9 cellular contexts compared by ENCODE assay signal in the genomic region with DNA sequence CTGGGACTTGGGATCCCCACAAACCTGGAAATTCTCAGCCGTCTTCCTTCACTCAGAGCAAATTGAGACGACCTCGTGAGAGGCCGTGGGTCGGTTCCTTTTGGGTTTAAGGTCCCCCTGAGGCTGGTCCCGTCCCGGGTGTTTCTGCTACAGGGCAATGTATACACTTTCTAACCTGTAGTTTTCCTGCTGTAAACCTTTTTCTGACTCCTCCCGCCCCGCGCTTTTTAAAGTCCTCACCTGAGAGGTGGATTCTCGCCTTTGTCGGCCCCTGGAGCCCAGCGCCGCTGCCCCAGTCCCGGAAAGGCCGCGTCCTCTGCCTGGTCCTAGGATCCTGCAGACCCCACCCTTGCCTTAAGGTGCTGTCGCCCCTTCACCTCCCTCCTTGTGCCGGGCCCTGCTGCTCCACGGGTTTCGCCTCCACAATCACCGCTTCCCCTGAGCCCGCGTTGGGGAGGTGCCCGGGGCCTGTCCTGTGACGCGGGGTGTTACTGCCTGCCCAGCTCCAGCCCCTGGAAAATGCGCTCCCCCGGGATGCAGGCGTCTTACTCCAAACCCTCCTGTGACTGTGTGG. TPM values are rescaled to one million over a fixed set of nuclear protein-coding genes. Genes with fewer than 3 reads are reported as not detected.
A peak's percentile ranks its signal among the peaks of the same experiment; 100 is the strongest.
DNase-seq lines count a peak whose midpoint lies in the region; ATAC-seq, FAIRE-seq and TF ChIP-seq lines count a peak whose summit lies in the region.
"Had no signal": no experiment of that assay in that cellular context is flagged by ENCODE, and none has a peak within 500 bp of the region (broad histone marks: within the 10 kb centered on the region; RNA-seq: fewer than 3 reads in every experiment).

No MANE protein-coding gene starts in this region.

- peaks cover 20% of the 10 kb centered on the region for H3K27me3 Mint-ChIP-seq in brain

- H3K9ac ChIP-seq in NT2/D1 (ENCODE audit: insufficient read length, low read depth) = peak overlapping the region; percentile 83
- H3K9ac ChIP-seq in kidney (ENCODE audit: low read length in 2 of 2) = peak overlapping the region; percentile 96 to 97

- H3K4me1 Mint-ChIP-seq in brain = peaks cover 34% of the 10 kb centered on the region

- H3K27ac Mint-ChIP-seq in brain = peak overlapping the region; percentile 28 to 95 (median 85)

- H3K36me3 Mint-ChIP-seq in brain = peaks cover 36% of the 10 kb centered on the region

- peak; percentile 9 for ATAC-seq in HG02610 (IDR thresholded peaks at IDR 0.05; ENCODE audit: unreplicated experiment)

- peak overlapping the region; percentile 74 to 77 for H3K27ac ChIP-seq in kidney (ENCODE audit: low read depth in 2 of 2, low read length in 2 of 2)

- H3K27me3 ChIP-seq in NT2/D1 (ENCODE audit: insufficient read depth, insufficient read length) = no peaks in the 10 kb centered on the region

- peaks cover 33% of the 10 kb centered on the region for H3K36me3 ChIP-seq in NT2/D1 (ENCODE audit: insufficient read depth, insufficient read length, low read length)
- H3K36me3 ChIP-seq in kidney (ENCODE audit: control insufficient read depth in 1 of 2, insufficient read depth in 2 of 2, low read length in 2 of 2) = peaks cover 0 to 3% of the 10 kb centered on the region in 2 donors

- no peak for FAIRE-seq in kidney (lab: Jason Lieb, UNC)
- FAIRE-seq: A204.1 had no signal

- TF ChIP-seq CTCF in brain (conservative IDR thresholded peaks at IDR 0.05) = no peak
- TF ChIP-seq CTCF in kidney (IDR thresholded peaks at IDR 0.05; ENCODE audit: borderline replicate concordance, extremely low read depth, insufficient read depth) = no peak

- no peaks in the 10 kb centered on the region for H3K9me3 Mint-ChIP-seq in brain

- DNase-seq in DMS 273 (lab: John Stamatoyannopoulos, UW; ENCODE audit: unreplicated experiment) = peak; percentile 51
- DNase-seq in DMS 273 treated with DMSO at 0.1 percent for 48 hours (lab: John Stamatoyannopoulos, UW) = no peak
- no peak for DNase-seq in NT2/D1 (ENCODE audit: low read depth, low spot score)
- peak; percentile 74 for DNase-seq in kidney
- DNase-seq in stimulated activated CD4-positive, alpha-beta T cell treated with anti-CD3 and anti-CD28 coated beads, Interleukin-4, amount 100 ng/mL, for 1 hour = peak; percentile 19
- no peak for DNase-seq in posterior vena cava (ENCODE audit: low spot score)

- peak overlapping the region; percentile 86 to 94 (median 91) for H3K4me3 Mint-ChIP-seq in brain

- H3K4me3 ChIP-seq in NT2/D1 (ENCODE audit: insufficient read length, low read depth) = peak overlapping the region; percentile 78
- H3K4me3 ChIP-seq in kidney (ENCODE audit: low read length in 2 of 2) = peak overlapping the region; percentile 83 to 91

- intact Hi-C loops in kidney (cut with DNase I) = no loop called here
- intact Hi-C loops in posterior vena cava (cut with DNase I) = no loop called here

- H3K4me1 ChIP-seq in NT2/D1 (ENCODE audit: insufficient read depth, insufficient read length) = no peaks in the 10 kb centered on the region
- no peaks in the 10 kb centered on the region for H3K4me1 ChIP-seq in kidney (ENCODE audit: control insufficient read depth in 1 of 2, insufficient read depth in 1 of 2, low read depth in 1 of 2, low read length in 2 of 2)

- H3K9me3 ChIP-seq in NT2/D1 (ENCODE audit: insufficient read depth, low read length) = no peaks in the 10 kb centered on the region
- H3K9me3 ChIP-seq in kidney (ENCODE audit: control insufficient read depth in 1 of 2, low read length in 2 of 2) = no peaks in the 10 kb centered on the region

RNA-seq across cellular contexts. Expression of gene ZNF761, which starts 0.4 kb away (rescaled TPM):
- polyA plus RNA-seq in brain (ENCODE audit: insufficient read depth, low read depth, low replicate concordance) (2.8 TPM), kidney (ENCODE audit: insufficient read depth, low read depth, low replicate concordance) (4.9 TPM)
- total RNA-seq in kidney (10.4 TPM), posterior vena cava (1 to 10 TPM; 9.6 to 9.9 TPM)

RNA-seq across cellular contexts. Expression of gene ZNF813, which starts 35.4 kb away (rescaled TPM):
- polyA plus RNA-seq in brain (ENCODE audit: insufficient read depth, low read depth, low replicate concordance) (0.53 TPM), kidney (ENCODE audit: insufficient read depth, low read depth, low replicate concordance) (1.2 TPM)
- total RNA-seq in kidney (5.1 TPM), posterior vena cava (1 to 10 TPM; 2.5 to 2.9 TPM)

RNA-seq across cellular contexts. Expression of gene ZNF765, which starts 37.2 kb away (rescaled TPM):
- polyA plus RNA-seq in brain (ENCODE audit: insufficient read depth, low read depth, low replicate concordance) (3.2 TPM), kidney (ENCODE audit: insufficient read depth, low read depth, low replicate concordance) (3.0 TPM)
- total RNA-seq in kidney (10.8 TPM), posterior vena cava (10 to 100 TPM in 1 of 2 donors, 1 to 10 TPM in 1; 9.3 to 10.6 TPM)

Comparison
In these comparisons a context has a peak if more than half of its experiments do, and no peak if none do; other contexts are left out.
1. DNase-seq: peak in DMS 273 (single experiment), kidney (single experiment) and stimulated activated CD4-positive, alpha-beta T cell treated with anti-CD3 and anti-CD28 coated beads, Interleukin-4, amount 100 ng/mL, for 1 hour (single experiment); none in DMS 273 treated with DMSO at 0.1 percent for 48 hours (single experiment), NT2/D1 (single experiment) and posterior vena cava (single experiment).